ENCODE assay signal across 24 cellular contexts in genomic region chr3:185455860-185456259, GRCh38. TPM values are rescaled to one million over a fixed set of nuclear protein-coding genes. Genes with fewer than 3 reads are reported as not detected.
DNase-seq lines count a peak whose midpoint lies in the region; ATAC-seq and TF ChIP-seq lines count a peak whose summit lies in the region.
"Had no signal": no experiment of that assay in that cellular context is flagged by ENCODE, and none has a peak within 500 bp of the region (broad histone marks: within the 10 kb centered on the region; RNA-seq: fewer than 3 reads in every experiment).

No MANE protein-coding gene starts in this region.

- in situ Hi-C loops in astrocyte of the cerebellum (cut with HindIII; ENCODE audit: low sequenced_read_pairs): no loop called here

- peak; percentile 7; the same call in 1 of the 2 replicates for TF ChIP-seq CTCF in AG10803 (conservative IDR thresholded peaks at IDR 0.05; ENCODE audit: low read length)
- TF ChIP-seq CTCF in astrocyte of the cerebellum (IDR thresholded peaks at IDR 0.05; ENCODE audit: low read depth, low read length, missing control alignments): peak; percentile 19
- peak; percentile 5 for TF ChIP-seq CTCF in foreskin fibroblast (IDR thresholded peaks at IDR 0.05; ENCODE audit: low read depth, low read length)

- H3K4me3 ChIP-seq in AG10803 (ENCODE audit: low read length): no peak overlapping the region
- no peak overlapping the region for H3K4me3 ChIP-seq in astrocyte of the cerebellum (ENCODE audit: low read depth, low read length)
- H3K4me3 ChIP-seq in foreskin fibroblast (ENCODE audit: low read depth in 1 of 2, low read length in 2 of 2): no peak overlapping the region
- H3K4me3 ChIP-seq: HAP-1, prostate gland had no signal

- ATAC-seq in GM21515 (IDR thresholded peaks at IDR 0.05; ENCODE audit: unreplicated experiment) (no peak), HG03280 (IDR thresholded peaks at IDR 0.05; ENCODE audit: unreplicated experiment) (no peak), esophagus mucosa (no peak)
- ATAC-seq: naive thymus-derived CD8-positive, alpha-beta T cell; SK-N-SH treated with all-trans-retinoic acid at 6 μM for 48 hours; stimulated activated memory B cell treated with anti-CD40 and anti-IgM and Interleukin-4, amounts not matched to agents 10 μg/mL and 1 μg/mL and 100 μg/mL, for 72 hours; T-helper 17 cell had no signal

- DNase-seq in AG10803 (ENCODE audit: low read depth) (no peak), ELR (ENCODE audit: low read depth) (peak; percentile 34), astrocyte of the cerebellum (ENCODE audit: low read depth) (no peak), foreskin fibroblast (peak in 1 of 2 donors; percentile 8), HT-29 (ENCODE audit: low spot score) (no peak)
- DNase-seq: activated naive CD4-positive, alpha-beta T cell treated with anti-CD3 and anti-CD28 coated beads for 36 hours; C1 segment of cervical spinal cord; effector CD4-positive, alpha-beta T cell; erythroblast; head of caudate nucleus; naive thymus-derived CD8-positive, alpha-beta T cell; NCI-H1417; NCI-H2029; NCI-H524; nucleus accumbens; Right ventricle myocardium superior; T-helper 17 cell had no signal

RNA-seq across cellular contexts. Expression of gene TMEM41A, which starts 43.0 kb away (rescaled TPM):
- 18.0 and 19.9 TPM in 2 replicates for total RNA-seq in HT-29 (2014; rRNA removed; shearing (Covaris generic))
- total RNA-seq in esophagus mucosa: 23.2 TPM
